8 cellular contexts compared by ENCODE assay signal in the genomic region with DNA sequence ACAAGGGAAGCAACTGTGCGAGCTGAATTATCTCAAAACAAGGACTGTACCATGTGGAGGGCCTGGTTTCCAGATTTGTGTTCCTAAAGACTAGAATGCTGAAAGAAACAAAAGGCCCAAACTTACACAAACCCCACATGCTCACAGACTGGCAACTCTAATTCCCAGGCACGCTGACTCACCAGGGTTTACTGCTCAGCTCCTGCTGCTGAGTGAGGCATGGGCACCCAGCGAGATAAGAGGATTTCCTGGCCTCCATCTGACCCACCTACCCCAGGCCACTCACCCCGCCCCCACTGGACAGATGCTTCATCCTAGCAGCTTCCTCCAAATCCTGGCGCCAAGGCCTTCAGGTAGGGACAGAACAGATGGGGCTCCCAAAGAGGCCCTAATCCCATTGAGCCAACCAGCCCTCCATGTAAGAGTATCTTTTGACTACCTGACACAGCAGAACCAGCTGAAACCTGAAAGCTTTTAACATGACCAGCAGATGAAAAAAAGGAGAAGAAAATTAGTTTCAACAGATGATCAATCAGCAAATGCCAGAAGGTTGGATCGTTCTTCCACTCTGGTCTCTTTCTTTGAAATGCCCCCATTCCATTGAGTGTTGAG. TPM values are rescaled to one million over a fixed set of nuclear protein-coding genes. Genes with fewer than 3 reads are reported as not detected.
A peak's percentile ranks its signal among the peaks of the same experiment; 100 is the strongest.
DNase-seq lines count a peak whose midpoint lies in the region; ATAC-seq and TF ChIP-seq lines count a peak whose summit lies in the region.

No MANE protein-coding gene starts in this region.

- H3K36me3 Mint-ChIP-seq in activated T-cell treated with anti-CD3 and anti-CD28 coated beads, Interleukin-2, amount 50 U/mL, for 24 hours (ENCODE audit: low read depth) = peaks cover 22% of the 10 kb centered on the region
- H3K36me3 Mint-ChIP-seq in dendritic cell treated with granulocyte-macrophage colony-stimulating factor and Interleukin-4, amounts not matched to agents 40 ng/mL and 50 ng/mL, for 4 days (ENCODE audit: low read depth) = peaks cover 73% of the 10 kb centered on the region
- H3K36me3 Mint-ChIP-seq in mesothelial cell of epicardium = peaks cover 16% of the 10 kb centered on the region

- ATAC-seq in GM19351 (IDR thresholded peaks at IDR 0.05; ENCODE audit: unreplicated experiment) = no peak

- H3K27me3 Mint-ChIP-seq in activated T-cell treated with anti-CD3 and anti-CD28 coated beads, Interleukin-2, amount 50 U/mL, for 24 hours = no peaks in the 10 kb centered on the region
- no peaks in the 10 kb centered on the region for H3K27me3 Mint-ChIP-seq in dendritic cell treated with granulocyte-macrophage colony-stimulating factor and Interleukin-4, amounts not matched to agents 40 ng/mL and 50 ng/mL, for 4 days
- H3K27me3 Mint-ChIP-seq in mesothelial cell of epicardium (ENCODE audit: low read depth) = no peaks in the 10 kb centered on the region

- no peak overlapping the region for H3K4me3 Mint-ChIP-seq in activated T-cell treated with anti-CD3 and anti-CD28 coated beads, Interleukin-2, amount 50 U/mL, for 24 hours
- no peak overlapping the region for H3K4me3 Mint-ChIP-seq in dendritic cell treated with granulocyte-macrophage colony-stimulating factor and Interleukin-4, amounts not matched to agents 40 ng/mL and 50 ng/mL, for 4 days
- no peak overlapping the region for H3K4me3 Mint-ChIP-seq in mesothelial cell of epicardium

- peaks cover 29% of the 10 kb centered on the region for H3K4me1 Mint-ChIP-seq in activated T-cell treated with anti-CD3 and anti-CD28 coated beads, Interleukin-2, amount 50 U/mL, for 24 hours (ENCODE audit: low read depth)
- peaks cover 75% of the 10 kb centered on the region for H3K4me1 Mint-ChIP-seq in dendritic cell treated with granulocyte-macrophage colony-stimulating factor and Interleukin-4, amounts not matched to agents 40 ng/mL and 50 ng/mL, for 4 days (ENCODE audit: low read depth)
- peaks cover 41% of the 10 kb centered on the region for H3K4me1 Mint-ChIP-seq in mesothelial cell of epicardium

- no peaks in the 10 kb centered on the region for H3K9me3 Mint-ChIP-seq in activated T-cell treated with anti-CD3 and anti-CD28 coated beads, Interleukin-2, amount 50 U/mL, for 24 hours
- H3K9me3 Mint-ChIP-seq in dendritic cell treated with granulocyte-macrophage colony-stimulating factor and Interleukin-4, amounts not matched to agents 40 ng/mL and 50 ng/mL, for 4 days = no peaks in the 10 kb centered on the region
- peaks cover 11% of the 10 kb centered on the region for H3K9me3 Mint-ChIP-seq in mesothelial cell of epicardium

- H3K27ac Mint-ChIP-seq in activated T-cell treated with anti-CD3 and anti-CD28 coated beads, Interleukin-2, amount 50 U/mL, for 24 hours = peak overlapping the region; percentile 72
- H3K27ac Mint-ChIP-seq in dendritic cell treated with granulocyte-macrophage colony-stimulating factor and Interleukin-4, amounts not matched to agents 40 ng/mL and 50 ng/mL, for 4 days = peak overlapping the region; percentile 66
- peak overlapping the region; percentile 91 for H3K27ac Mint-ChIP-seq in mesothelial cell of epicardium

- intact Hi-C loops in dendritic cell treated with granulocyte-macrophage colony-stimulating factor and Interleukin-4, amounts not matched to agents 40 ng/mL and 50 ng/mL, for 4 days (cut with micrococcal nuclease) = no loop called here

- no peak for TF ChIP-seq CTCF in mesothelial cell of epicardium (IDR thresholded peaks at IDR 0.05; ENCODE audit: unreplicated experiment)

- no peak for DNase-seq in activated T-cell treated with anti-CD3 and anti-CD28 coated beads, Interleukin-2, amount 50 U/mL, for 24 hours
- no peak for DNase-seq in activated T-cell treated with anti-CD3 and anti-CD28 coated beads, Interleukin-2, amount 50 U/mL, for 1 hour
- DNase-seq in NCI-H82 (lab: John Stamatoyannopoulos, UW) = peak; percentile 100
- DNase-seq in mesothelial cell of epicardium (ENCODE audit: low spot score in 2 of 2, unreplicated experiment in 2 of 2) = no peak
- DNase-seq in activated effector memory CD4-positive, alpha-beta T cell treated with anti-CD3 and anti-CD28 coated beads, Interleukin-2, amount 50 U/mL, for 16 hours = no peak
- DNase-seq in SHP77 treated with DMSO at 0.1 percent for 48 hours (lab: John Stamatoyannopoulos, UW) = no peak

RNA-seq across cellular contexts. Expression of a gene that starts 33.9 kb away (rescaled TPM):
- total RNA-seq in mesothelial cell of epicardium = 10.8 to 12.4 TPM (median 12.0 TPM) in 3 replicates

RNA-seq across cellular contexts. Expression of a gene that starts 34.3 kb away (rescaled TPM):
- 14.7 to 16.0 TPM (median 15.9 TPM) in 3 replicates for total RNA-seq in mesothelial cell of epicardium

RNA-seq across cellular contexts. Expression of a gene that starts 59.9 kb away (rescaled TPM):
- total RNA-seq in mesothelial cell of epicardium = 4.0 to 5.1 TPM (median 5.0 TPM) in 3 replicates

RNA-seq across cellular contexts. Expression of a gene that starts 60.0 kb away (rescaled TPM):
- 18.9 to 21.1 TPM (median 19.2 TPM) in 3 replicates for total RNA-seq in mesothelial cell of epicardium
